In genomic region chr19:1266116-1266817, GRCh38 we compare ENCODE assay signal across 8 cellular contexts.
A peak's percentile ranks its signal among the peaks of the same experiment; 100 is the strongest.
DNase-seq lines count a peak whose midpoint lies in the region; ATAC-seq and TF ChIP-seq lines count a peak whose summit lies in the region.

No MANE protein-coding gene starts in this region.

- TF ChIP-seq CTCF in AG04449 (IDR thresholded peaks at IDR 0.05; ENCODE audit: insufficient read depth, low read length, missing control alignments) (peak; percentile 3), OCI-LY1 (IDR thresholded peaks at IDR 0.05; ENCODE audit: low read length) (no peak)

- no peak for DNase-seq in AG04449 (ENCODE audit: low read depth, low spot score)
- DNase-seq in activated T-cell treated with anti-CD3 and anti-CD28 coated beads, Interleukin-2, amount 50 U/mL, for 1 hour: peak; percentile 88
- DNase-seq in erythroblast (lab: John Stamatoyannopoulos, UW): peak; percentile 95 to 97
- DNase-seq in stimulated activated naive CD4-positive, alpha-beta T cell treated with Interleukin-2 at 50 U/mL for 16 hours (lab: John Stamatoyannopoulos, UW): peak; percentile 74

- H3K36me3 ChIP-seq in OCI-LY1 (ENCODE audit: insufficient read depth, low read length) (peaks cover 17% of the 10 kb centered on the region), mucosa of stomach (ENCODE audit: control insufficient read depth, insufficient read depth, low read length) (peaks cover 5% of the 10 kb centered on the region)

- POLR2A ChIA-PET in AG04449 (lab: Yijun Ruan, JAX): interaction anchor here (0.8 to 7.3 kb wide), 10 partner anchors 8 to 245 kb away, joined by 3 to 188 read pairs (median 6); partner anchors contain the start of genes ATP5F1D, FAM174C and RNU6-2

- H3K4me2 ChIP-seq in OCI-LY1 (ENCODE audit: low read length): peak overlapping the region; percentile 64

- H3K9me3 ChIP-seq in OCI-LY1 (ENCODE audit: low read length) (no peaks in the 10 kb centered on the region), mucosa of stomach (ENCODE audit: control insufficient read depth, low read length) (no peaks in the 10 kb centered on the region)

- H3K79me2 ChIP-seq in OCI-LY1 (ENCODE audit: insufficient read depth, low read length): peaks cover 16% of the 10 kb centered on the region

- ATAC-seq in GM18858 (IDR thresholded peaks at IDR 0.05; ENCODE audit: unreplicated experiment) (peak; percentile 27), HG03432 (IDR thresholded peaks at IDR 0.05; ENCODE audit: unreplicated experiment) (peak; percentile 32)

- CTCF ChIA-PET in AG04449 (lab: Yijun Ruan, JAX): interaction anchor here (0.6 to 11.8 kb wide), 14 partner anchors 9 to 190 kb away, joined by 3 to 626 read pairs (median 4); partner anchors contain the start of genes ATP5F1D and FAM174C

- H3K4me3 ChIP-seq in AG04449 (ENCODE audit: low read depth, low read length): peak overlapping the region; percentile 61
- H3K4me3 ChIP-seq in OCI-LY1 (ENCODE audit: low read depth, low read length, poor library complexity, severe bottlenecking): peak overlapping the region; percentile 93
- H3K4me3 ChIP-seq in mucosa of stomach (ENCODE audit: low read length): no peak overlapping the region

- no peaks in the 10 kb centered on the region for H4K20me1 ChIP-seq in OCI-LY1 (ENCODE audit: insufficient read depth, low read length)

- TF ChIP-seq POLR2A in erythroblast (IDR thresholded peaks at IDR 0.05; ENCODE audit: low read length): no peak

- H3K27ac ChIP-seq in OCI-LY1 (ENCODE audit: low read depth, low read length, poor library complexity, severe bottlenecking): peak overlapping the region; percentile 89

- H3K4me1 ChIP-seq in OCI-LY1 (ENCODE audit: insufficient read depth, low read length, severe bottlenecking): peaks cover 81% of the 10 kb centered on the region
- H3K4me1 ChIP-seq in mucosa of stomach (ENCODE audit: control insufficient read depth, insufficient read depth, low read length): peaks cover 79% of the 10 kb centered on the region

- 0 out of 2 replicates have a peak, but pooled peaks cover under 1% of the 10 kb centered on the region for H3F3A ChIP-seq in OCI-LY1 (ENCODE audit: insufficient read depth, low read length)

- H3K9ac ChIP-seq in OCI-LY1 (ENCODE audit: low read length): peak overlapping the region; percentile 49; the same call in 1 of the 2 replicates
- H3K9ac ChIP-seq in mucosa of stomach (ENCODE audit: low read length): peak overlapping the region; percentile 34

- H3K27me3 ChIP-seq in OCI-LY1 (ENCODE audit: insufficient read depth, low read length) (no peaks in the 10 kb centered on the region), mucosa of stomach (ENCODE audit: control insufficient read depth, insufficient read depth, low read length) (no peaks in the 10 kb centered on the region)

- no peaks in the 10 kb centered on the region for H3K9me2 ChIP-seq in OCI-LY1 (ENCODE audit: low read depth, low read length)

- no peak overlapping the region for H2AFZ ChIP-seq in OCI-LY1 (ENCODE audit: low read length)
